In the genomic region with DNA sequence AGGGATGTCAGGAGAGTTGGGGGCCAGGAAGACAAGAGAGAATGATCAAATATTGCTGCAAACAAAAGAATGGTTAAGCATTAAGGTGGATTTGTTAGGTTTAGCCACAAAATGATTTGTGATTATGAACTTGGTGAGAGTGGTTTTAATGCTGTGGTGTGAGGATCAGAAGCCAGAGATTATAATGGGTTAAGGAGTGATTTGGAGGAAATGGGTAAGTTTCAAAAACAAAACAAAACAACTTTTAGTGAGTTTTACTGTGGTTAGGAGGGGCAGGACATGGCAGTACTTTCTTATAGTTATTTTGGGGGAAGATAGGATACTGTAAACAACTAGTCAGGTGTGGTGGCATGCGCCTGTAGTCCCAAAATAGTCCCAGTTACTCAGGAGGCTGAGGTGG, we compare ENCODE assay signal across 1 cellular context.
TF ChIP-seq lines count a peak whose summit lies in the region.

No MANE protein-coding gene starts in this region.

TF ChIP-seq in HepG2, 621 proteins besides CTCF, POLR2A, EP300 and RAD21 (continued from another document):
- TF ChIP-seq PHF5A (CRISPR knock-in tag; IDR thresholded peaks at IDR 0.05; ENCODE audit: low read depth, unreplicated experiment) (no peak), ZNF510 (CRISPR knock-in tag; IDR thresholded peaks at IDR 0.05; ENCODE audit: low read depth) (no peak), ZC3H13 (CRISPR knock-in tag; IDR thresholded peaks at IDR 0.05) (0 out of 2 replicates have a peak, but pooled peaks have one; percentile 9), ZFP36 (IDR thresholded peaks at IDR 0.05; ENCODE audit: borderline replicate concordance, low read depth, low read length, partially characterized antibody) (no peak), ZNF792 (CRISPR knock-in tag; IDR thresholded peaks at IDR 0.05) (no peak)
- TF ChIP-seq, protein P1, sequence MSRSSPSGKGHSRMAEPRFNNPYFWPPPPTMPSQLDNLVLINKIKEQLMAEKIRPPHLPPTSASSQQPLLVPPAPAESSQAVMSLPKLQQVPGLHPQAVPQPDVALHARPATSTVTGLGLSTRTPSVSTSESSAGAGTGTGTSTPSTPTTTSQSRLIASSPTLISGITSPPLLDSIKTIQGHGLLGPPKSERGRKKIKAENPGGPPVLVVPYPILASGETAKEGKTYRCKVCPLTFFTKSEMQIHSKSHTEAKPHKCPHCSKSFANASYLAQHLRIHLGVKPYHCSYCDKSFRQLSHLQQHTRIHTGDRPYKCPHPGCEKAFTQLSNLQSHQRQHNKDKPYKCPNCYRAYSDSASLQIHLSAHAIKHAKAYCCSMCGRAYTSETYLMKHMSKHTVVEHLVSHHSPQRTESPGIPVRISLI (CRISPR knock-in tag; IDR thresholded peaks at IDR 0.05; ENCODE audit: borderline replicate concordance), result no peak
